9 cellular contexts compared by ENCODE assay signal in the genomic region with DNA sequence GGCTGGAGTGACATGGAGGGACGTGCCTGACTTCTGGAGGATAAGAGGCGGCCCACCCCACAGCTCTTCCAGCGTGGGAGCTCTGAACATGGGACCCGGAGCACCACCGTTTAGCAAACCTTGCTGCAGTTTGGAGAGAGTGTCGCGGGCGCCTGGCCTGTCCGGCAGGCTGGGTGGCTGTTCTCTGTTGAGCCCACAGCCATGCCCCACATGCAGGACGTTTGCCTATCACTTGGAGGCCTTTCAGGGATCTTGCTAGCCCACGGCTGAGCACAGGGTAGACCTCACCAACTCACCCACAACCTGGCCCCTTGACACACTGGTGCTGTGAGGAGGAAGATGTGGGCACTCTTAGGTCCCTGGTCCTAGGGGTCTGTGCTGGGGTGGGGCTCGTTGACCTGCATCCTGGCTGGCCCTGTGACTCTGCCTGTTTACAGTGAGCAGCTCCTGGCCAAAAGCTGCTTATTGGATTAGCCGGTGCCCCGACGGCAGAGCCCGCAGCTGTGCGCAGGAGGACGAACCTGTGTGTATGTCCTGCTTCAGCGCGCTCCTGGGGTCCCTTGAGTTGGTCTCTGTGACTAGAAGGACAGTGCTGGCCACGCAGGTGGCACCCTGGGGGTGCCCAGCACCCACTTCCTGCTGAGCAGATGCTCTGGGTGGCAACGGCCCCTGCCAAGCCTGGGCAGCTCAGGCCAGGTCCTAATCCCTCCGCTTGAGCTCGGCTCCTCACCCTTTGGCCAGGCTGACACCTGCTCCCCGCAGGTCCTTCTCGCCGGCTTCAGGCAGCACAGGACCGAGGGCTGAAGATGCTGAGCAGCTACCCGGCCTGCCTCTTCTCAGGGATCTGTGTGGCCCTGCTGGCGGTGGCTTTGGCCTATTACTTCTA.
DNase-seq lines count a peak whose midpoint lies in the region; ATAC-seq and TF ChIP-seq lines count a peak whose summit lies in the region.
"Had no signal": no experiment of that assay in that cellular context is flagged by ENCODE, and none has a peak within 500 bp of the region (broad histone marks: within the 10 kb centered on the region; RNA-seq: fewer than 3 reads in every experiment).

No MANE protein-coding gene starts in this region.

- BruUV-seq in OCI-LY7 (replicated peaks; lab: Mats Ljungman, UMichigan) = no TSS peak

- H3K4me2 ChIP-seq in OCI-LY7 (ENCODE audit: low read length) = peak overlapping the region; percentile 81

- CTCF ChIA-PET in OCI-LY7 (lab: Charles Lee; ENCODE audit: unreplicated experiment) = interaction anchor here (0.9 kb wide), 1 partner anchor 14 kb away, joined by 3 read pairs; no protein-coding TSS in a partner anchor

- TF ChIP-seq CTCF in OCI-LY7 (conservative IDR thresholded peaks at IDR 0.05; ENCODE audit: low read length) (peak; percentile 67; the same call in 1 of the 2 replicates), glutamatergic neuron (IDR thresholded peaks at IDR 0.05; ENCODE audit: partially characterized antibody, unreplicated experiment) (no peak), type B pancreatic cell (conservative IDR thresholded peaks at IDR 0.05) (no peak)

- H3K36me3 ChIP-seq in OCI-LY7 (ENCODE audit: insufficient read depth, low read length) = no peaks in the 10 kb centered on the region

- H3K9me2 ChIP-seq in OCI-LY7 (ENCODE audit: insufficient read depth, low read length) = no peaks in the 10 kb centered on the region

- peak overlapping the region; percentile 12 for H3K4me3 Mint-ChIP-seq in activated naive CD8-positive, alpha-beta T cell
- no peak overlapping the region for H3K4me3 Mint-ChIP-seq in activated naive CD8-positive, alpha-beta T cell treated with anti-CD3 and anti-CD28 coated beads for 36 hours
- no peak overlapping the region for H3K4me3 Mint-ChIP-seq in glutamatergic neuron (ENCODE audit: unreplicated experiment)
- H3K4me3 Mint-ChIP-seq in type B pancreatic cell = no peak overlapping the region

- no peak overlapping the region for H3K4me3 ChIP-seq in OCI-LY7 (ENCODE audit: low read depth, low read length, poor library complexity, severe bottlenecking)

- H3K9me3 Mint-ChIP-seq in activated naive CD8-positive, alpha-beta T cell (ENCODE audit: low read depth) = no peaks in the 10 kb centered on the region
- no peaks in the 10 kb centered on the region for H3K9me3 Mint-ChIP-seq in activated naive CD8-positive, alpha-beta T cell treated with anti-CD3 and anti-CD28 coated beads for 36 hours
- H3K9me3 Mint-ChIP-seq in glutamatergic neuron (ENCODE audit: unreplicated experiment) = peaks cover 12% of the 10 kb centered on the region
- no peaks in the 10 kb centered on the region for H3K9me3 Mint-ChIP-seq in type B pancreatic cell

- POLR2A ChIA-PET in OCI-LY7 (lab: Charles Lee) = no interaction called here

- ATAC-seq in GM19351 (IDR thresholded peaks at IDR 0.05; ENCODE audit: unreplicated experiment) = no peak

- no peaks in the 10 kb centered on the region for H3K27me3 Mint-ChIP-seq in activated naive CD8-positive, alpha-beta T cell
- no peaks in the 10 kb centered on the region for H3K27me3 Mint-ChIP-seq in activated naive CD8-positive, alpha-beta T cell treated with anti-CD3 and anti-CD28 coated beads for 36 hours
- H3K27me3 Mint-ChIP-seq in glutamatergic neuron (ENCODE audit: unreplicated experiment) = peaks cover 9% of the 10 kb centered on the region
- no peaks in the 10 kb centered on the region for H3K27me3 Mint-ChIP-seq in type B pancreatic cell

- H3K9me3 ChIP-seq in OCI-LY7 (ENCODE audit: low read length) = no peaks in the 10 kb centered on the region

- no peaks in the 10 kb centered on the region for H4K20me1 ChIP-seq in OCI-LY7 (ENCODE audit: insufficient read depth, low read length)

- intact Hi-C loops in OCI-LY7 (cut with micrococcal nuclease; ENCODE audit: unreplicated experiment) = loop anchor here (1.0 to 5.0 kb wide), 3 partner anchors 72 to 150 kb away; a partner anchor contains a TSS

- peaks cover 10% of the 10 kb centered on the region for H3K4me1 ChIP-seq in OCI-LY7 (ENCODE audit: insufficient read depth, low read length, poor library complexity, severe bottlenecking)

- H3K79me2 ChIP-seq in OCI-LY7 (ENCODE audit: insufficient read depth, low read depth, low read length) = no peaks in the 10 kb centered on the region

- no peak overlapping the region for H3K27ac ChIP-seq in OCI-LY7 (ENCODE audit: low read depth, low read length, poor library complexity, severe bottlenecking)

- no peak overlapping the region; the same call in 1 of the 2 replicates for H2AFZ ChIP-seq in OCI-LY7 (ENCODE audit: low read length)

- H3K27ac Mint-ChIP-seq in activated naive CD8-positive, alpha-beta T cell = peak overlapping the region; percentile 50
- H3K27ac Mint-ChIP-seq in activated naive CD8-positive, alpha-beta T cell treated with anti-CD3 and anti-CD28 coated beads for 36 hours = no peak overlapping the region
- no peak overlapping the region for H3K27ac Mint-ChIP-seq in glutamatergic neuron (ENCODE audit: unreplicated experiment)
- H3K27ac Mint-ChIP-seq in type B pancreatic cell = no peak overlapping the region

- peaks cover 15% of the 10 kb centered on the region for H3K4me1 Mint-ChIP-seq in activated naive CD8-positive, alpha-beta T cell (ENCODE audit: low read depth)
- peaks cover 20% of the 10 kb centered on the region for H3K4me1 Mint-ChIP-seq in activated naive CD8-positive, alpha-beta T cell treated with anti-CD3 and anti-CD28 coated beads for 36 hours
- H3K4me1 Mint-ChIP-seq in glutamatergic neuron (ENCODE audit: low read depth, unreplicated experiment) (peaks cover 2% of the 10 kb centered on the region), type B pancreatic cell (ENCODE audit: unreplicated experiment) (peaks cover 26% of the 10 kb centered on the region)

- DNase-seq in activated naive CD8-positive, alpha-beta T cell treated with anti-CD3 and anti-CD28 coated beads for 36 hours = no peak
- DNase-seq in OCI-LY7 (ENCODE audit: low spot score) (no peak), glutamatergic neuron (peak; percentile 14), type B pancreatic cell (ENCODE audit: extremely low spot score, unreplicated experiment) (peak; percentile 65), AML-193 (lab: John Stamatoyannopoulos, UW) (no peak), HuH-7 (ENCODE audit: low spot score) (no peak)
- DNase-seq: T1000 had no signal

- no peaks in the 10 kb centered on the region for H3K36me3 Mint-ChIP-seq in activated naive CD8-positive, alpha-beta T cell
- H3K36me3 Mint-ChIP-seq in activated naive CD8-positive, alpha-beta T cell treated with anti-CD3 and anti-CD28 coated beads for 36 hours = no peaks in the 10 kb centered on the region
- H3K36me3 Mint-ChIP-seq in glutamatergic neuron (ENCODE audit: unreplicated experiment) (no peaks in the 10 kb centered on the region), type B pancreatic cell (no peaks in the 10 kb centered on the region)

Comparison
In these comparisons a context has a peak if more than half of its experiments do, and no peak if none do; other contexts are left out.
1. DNase-seq: peak in glutamatergic neuron (single experiment) and type B pancreatic cell (single experiment); none in activated naive CD8-positive, alpha-beta T cell treated with anti-CD3 and anti-CD28 coated beads for 36 hours (single experiment), OCI-LY7 (single experiment), AML-193 (0 of 2) and HuH-7 (single experiment).